8 cellular contexts compared by ENCODE assay signal in the genomic region with DNA sequence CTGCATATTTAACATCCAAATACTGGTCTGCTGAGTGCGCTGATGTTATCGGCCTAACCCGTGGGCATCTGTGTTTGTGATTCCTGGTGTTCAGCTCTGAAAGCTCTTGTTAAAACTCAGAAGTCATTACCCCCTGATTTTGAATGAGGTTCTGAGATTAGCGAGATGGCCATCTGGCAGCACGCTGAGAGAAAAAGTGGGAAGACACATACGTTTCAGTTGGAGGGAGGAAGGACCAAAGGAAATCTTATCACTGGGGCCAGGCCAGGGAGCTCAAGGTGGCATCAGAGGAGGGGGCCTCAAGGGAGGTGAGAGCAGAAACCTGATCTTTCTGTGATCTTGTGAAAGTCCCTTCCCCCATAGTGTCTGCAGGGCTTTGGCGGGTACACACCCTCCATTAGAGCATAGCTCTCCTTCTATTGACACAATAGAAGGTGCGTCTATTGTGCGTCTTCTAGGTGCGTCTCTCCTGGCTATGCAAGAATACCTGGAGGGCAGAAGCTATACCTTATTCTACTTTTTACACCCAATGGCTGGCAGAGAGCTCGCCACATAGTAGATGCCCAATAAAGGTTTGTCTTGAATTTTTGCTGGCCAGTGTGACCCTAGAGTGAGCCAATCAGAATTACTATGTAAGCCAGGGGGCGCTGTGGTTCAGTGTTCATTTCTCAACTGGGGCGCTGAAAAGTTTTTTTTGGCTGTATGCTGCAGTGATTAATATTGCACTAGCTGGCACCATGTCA.
A peak's percentile ranks its signal among the peaks of the same experiment; 100 is the strongest.
DNase-seq lines count a peak whose midpoint lies in the region; ATAC-seq, FAIRE-seq and TF ChIP-seq lines count a peak whose summit lies in the region.

No MANE protein-coding gene starts in this region.

- no peak overlapping the region for H3K4me3 Mint-ChIP-seq in activated CD4-positive, alpha-beta memory T cell treated with anti-CD3 and anti-CD28 coated beads for 36 hours
- no peak overlapping the region for H3K4me3 Mint-ChIP-seq in endothelial cell (ENCODE audit: unreplicated experiment)

- H3K9ac ChIP-seq in parathyroid adenoma: no peak overlapping the region

- no peaks in the 10 kb centered on the region for H3K4me1 Mint-ChIP-seq in activated CD4-positive, alpha-beta memory T cell treated with anti-CD3 and anti-CD28 coated beads for 36 hours (ENCODE audit: low read depth)
- peaks cover 4% of the 10 kb centered on the region for H3K4me1 Mint-ChIP-seq in endothelial cell (ENCODE audit: unreplicated experiment)

- TF ChIP-seq CTCF in D721Med (IDR thresholded peaks at IDR 0.05; ENCODE audit: insufficient read depth, missing control alignments): peak; percentile 66
- peak; percentile 79 for TF ChIP-seq CTCF in endothelial cell (IDR thresholded peaks at IDR 0.05; ENCODE audit: unreplicated experiment)
- peak; percentile 34 for TF ChIP-seq CTCF in parathyroid adenoma (IDR thresholded peaks at IDR 0.05)

- intact Hi-C loops in activated CD4-positive, alpha-beta memory T cell treated with anti-CD3 and anti-CD28 coated beads for 36 hours (cut with micrococcal nuclease): loop anchor here (1.0 kb wide), 3 partner anchors 156 to 791 kb away; no protein-coding TSS in a partner anchor

- H3K27ac ChIP-seq in parathyroid adenoma: no peak overlapping the region

- H3K27me3 ChIP-seq in parathyroid adenoma (ENCODE audit: control insufficient read depth, insufficient read depth, low read length): no peaks in the 10 kb centered on the region

- H3K36me3 ChIP-seq in parathyroid adenoma (ENCODE audit: control insufficient read depth, insufficient read depth, low read length): no peaks in the 10 kb centered on the region

- no peaks in the 10 kb centered on the region for H3K9me3 ChIP-seq in parathyroid adenoma (ENCODE audit: control insufficient read depth, low read length)

- POLR2A ChIA-PET in activated CD4-positive, alpha-beta memory T cell treated with anti-CD3 and anti-CD28 coated beads for 36 hours (lab: Charles Lee): no interaction called here

- H3K9me3 Mint-ChIP-seq in activated CD4-positive, alpha-beta memory T cell treated with anti-CD3 and anti-CD28 coated beads for 36 hours: no peaks in the 10 kb centered on the region
- H3K9me3 Mint-ChIP-seq in endothelial cell (ENCODE audit: unreplicated experiment): peaks cover 4% of the 10 kb centered on the region

- H3K36me3 Mint-ChIP-seq in activated CD4-positive, alpha-beta memory T cell treated with anti-CD3 and anti-CD28 coated beads for 36 hours: no peaks in the 10 kb centered on the region
- H3K36me3 Mint-ChIP-seq in endothelial cell (ENCODE audit: low read depth, unreplicated experiment): peaks cover 4% of the 10 kb centered on the region

- no peak overlapping the region for H3K4me3 ChIP-seq in parathyroid adenoma (ENCODE audit: low read depth, low read length)

- no peaks in the 10 kb centered on the region for H3K79me2 ChIP-seq in parathyroid adenoma

- peak; percentile 78 for FAIRE-seq in D721Med (lab: Jason Lieb, UNC)

- no peak overlapping the region for H2AFZ ChIP-seq in parathyroid adenoma

- ATAC-seq in HG03025 (IDR thresholded peaks at IDR 0.05; ENCODE audit: low FRiP score, unreplicated experiment): no peak

- CTCF ChIA-PET in activated CD4-positive, alpha-beta memory T cell treated with anti-CD3 and anti-CD28 coated beads for 36 hours (lab: Charles Lee): interaction anchor here (0.6 to 3.0 kb wide), 49 partner anchors 8 to 790 kb away, joined by 3 to 80 read pairs (median 4); no protein-coding TSS in a partner anchor

- H3K27ac Mint-ChIP-seq in activated CD4-positive, alpha-beta memory T cell treated with anti-CD3 and anti-CD28 coated beads for 36 hours: no peak overlapping the region
- H3K27ac Mint-ChIP-seq in endothelial cell (ENCODE audit: unreplicated experiment): no peak overlapping the region

- H3K27me3 Mint-ChIP-seq in activated CD4-positive, alpha-beta memory T cell treated with anti-CD3 and anti-CD28 coated beads for 36 hours: no peaks in the 10 kb centered on the region
- H3K27me3 Mint-ChIP-seq in endothelial cell (ENCODE audit: unreplicated experiment): no peaks in the 10 kb centered on the region

- peak; percentile 41 for DNase-seq in D721Med (ENCODE audit: insufficient read length, low spot score)
- DNase-seq in LoVo (ENCODE audit: low spot score): peak; percentile 37
- peak; percentile 69 for DNase-seq in activated CD4-positive, alpha-beta memory T cell treated with anti-CD3 and anti-CD28 coated beads for 36 hours
- DNase-seq in endothelial cell (ENCODE audit: low spot score): peak; percentile 49
- DNase-seq in inferior parietal cortex (ENCODE audit: extremely low spot score): no peak
- no peak for DNase-seq in cerebellar cortex (ENCODE audit: low spot score)

- no peaks in the 10 kb centered on the region for H3K4me1 ChIP-seq in parathyroid adenoma

- H3K4me2 ChIP-seq in parathyroid adenoma (ENCODE audit: low read length): no peak overlapping the region

Comparison
In these comparisons a context has a peak if more than half of its experiments do, and no peak if none do; other contexts are left out.
1. DNase-seq: peak in D721Med (single experiment), LoVo (single experiment), activated CD4-positive, alpha-beta memory T cell treated with anti-CD3 and anti-CD28 coated beads for 36 hours (single experiment) and endothelial cell (single experiment); none in inferior parietal cortex (single experiment) and cerebellar cortex (single experiment).
2. Peak in every context shown above with its lines, with median percentiles within 50 percentile points of each other: CTCF ChIP-seq.